Comparison of ENCODE assay signal across 22 cellular contexts in genomic region chr21:35850542-35851103, GRCh38.
A peak's percentile ranks its signal among the peaks of the same experiment; 100 is the strongest.
DNase-seq lines count a peak whose midpoint lies in the region; ATAC-seq, FAIRE-seq and TF ChIP-seq lines count a peak whose summit lies in the region.
"Had no signal": no experiment of that assay in that cellular context is flagged by ENCODE, and none has a peak within 500 bp of the region (broad histone marks: within the 10 kb centered on the region; RNA-seq: fewer than 3 reads in every experiment).

No MANE protein-coding gene starts in this region.

- H3K27ac ChIP-seq in GM23338 (ENCODE audit: low read depth) (no peak overlapping the region), astrocyte (ENCODE audit: low read depth, low read length) (no peak overlapping the region), testis (peak overlapping the region in 1 of 2 donors; percentile 1)
- H3K27ac ChIP-seq: HL-60, neural progenitor cell had no signal

- no peaks in the 10 kb centered on the region for H3K79me2 ChIP-seq in GM23338 (replicated peaks; ENCODE audit: insufficient read depth)
- no peaks in the 10 kb centered on the region for H3K79me2 ChIP-seq in astrocyte (ENCODE audit: insufficient read depth, low read length)

- H3K9ac ChIP-seq in astrocyte (ENCODE audit: low read length) = no peak overlapping the region
- H3K9ac ChIP-seq: neural progenitor cell had no signal

- intact Hi-C loops in testis (cut with DNase I; ENCODE audit: low total_unique reads) = no loop called here
- intact Hi-C loops in activated T-helper 1 cell treated with anti-CD3 and anti-CD28 coated beads, Interleukin-12 subunit alpha, Interleukin-12 subunit beta, Interleukin-2, Interleukin-4 antibody, amounts not matched to agents 30 ng/mL and 10 ng/mL and 1 ng/mL, durations not matched to agents 14 hours and 24 hours and 36 hours (cut with micrococcal nuclease) = no loop called here

- 64% methylated on average over 5 to 9 of the region's 9 CpGs for WGBS in testis, 2 donors

- ATAC-seq in GM23338 (no peak), HG03135 (IDR thresholded peaks at IDR 0.05; ENCODE audit: unreplicated experiment) (no peak)

- FAIRE-seq in astrocyte (lab: Jason Lieb, UNC) = no peak
- FAIRE-seq: H1 had no signal

- H2AFZ ChIP-seq in GM23338 (peak overlapping the region; percentile 43; the same call in 1 of the 2 replicates), astrocyte (ENCODE audit: low read depth, low read length) (no peak overlapping the region)
- H2AFZ ChIP-seq: neural progenitor cell had no signal

- H3K36me3 ChIP-seq in GM23338 (ENCODE audit: insufficient read depth) (no peaks in the 10 kb centered on the region), astrocyte (ENCODE audit: insufficient read depth, low read length) (no peaks in the 10 kb centered on the region), testis (ENCODE audit: low read depth, missing control alignments) (no peaks in the 10 kb centered on the region)
- H3K36me3 ChIP-seq: breast epithelium, esophagus squamous epithelium, neural progenitor cell, transverse colon had no signal

- no peaks in the 10 kb centered on the region for H4K20me1 ChIP-seq in GM23338 (replicated peaks; ENCODE audit: insufficient read depth)
- no peaks in the 10 kb centered on the region for H4K20me1 ChIP-seq in astrocyte (ENCODE audit: insufficient read depth, low read length)

- peaks cover 3% of the 10 kb centered on the region; the same call in 1 of the 2 replicates for H3K9me2 ChIP-seq in GM23338 (ENCODE audit: insufficient read depth)

- H3K4me1 ChIP-seq in GM23338 (ENCODE audit: insufficient read depth) (no peaks in the 10 kb centered on the region), astrocyte (ENCODE audit: insufficient read depth, low read length) (peaks cover 9% of the 10 kb centered on the region), testis (peaks cover 33% of the 10 kb centered on the region)
- H3K4me1 ChIP-seq: breast epithelium, neural progenitor cell had no signal

- H3K27me3 Mint-ChIP-seq in GM23338 (ENCODE audit: insufficient read depth, low read depth, poor library complexity) (peaks cover 1% of the 10 kb centered on the region), astrocyte (ENCODE audit: low read depth, unreplicated experiment) (peaks cover 23% of the 10 kb centered on the region)
- H3K27me3 Mint-ChIP-seq in activated T-helper 1 cell treated with anti-CD3 and anti-CD28 coated beads, Interleukin-12 subunit alpha, Interleukin-12 subunit beta, Interleukin-2, Interleukin-4 antibody, amounts not matched to agents 30 ng/mL and 10 ng/mL and 1 ng/mL, durations not matched to agents 14 hours and 24 hours and 36 hours (ENCODE audit: insufficient read depth) = peaks cover 2% of the 10 kb centered on the region
- H3K27me3 Mint-ChIP-seq: activated naive CD4-positive, alpha-beta T cell treated with anti-CD3 and anti-CD28 coated beads, Interleukin-2, amount 50 U/mL, for 24 hours had no signal

- H3K9me3 Mint-ChIP-seq in GM23338 = no peaks in the 10 kb centered on the region; the same call in 1 of the 3 replicates
- H3K9me3 Mint-ChIP-seq in astrocyte (ENCODE audit: unreplicated experiment) = no peaks in the 10 kb centered on the region
- H3K9me3 Mint-ChIP-seq in activated T-helper 1 cell treated with anti-CD3 and anti-CD28 coated beads, Interleukin-12 subunit alpha, Interleukin-12 subunit beta, Interleukin-2, Interleukin-4 antibody, amounts not matched to agents 30 ng/mL and 10 ng/mL and 1 ng/mL, durations not matched to agents 14 hours and 24 hours and 36 hours = no peaks in the 10 kb centered on the region
- H3K9me3 Mint-ChIP-seq: activated naive CD4-positive, alpha-beta T cell treated with anti-CD3 and anti-CD28 coated beads, Interleukin-2, amount 50 U/mL, for 24 hours; activated T-cell treated with anti-CD3 and anti-CD28 coated beads, Interleukin-2, amount 50 U/mL, for 24 hours; CD14-positive monocyte; neural progenitor cell had no signal

- no peak overlapping the region for H3K4me2 ChIP-seq in GM23338
- H3K4me2 ChIP-seq in astrocyte (ENCODE audit: low read length) = peak overlapping the region; percentile 13
- H3K4me2 ChIP-seq: neural progenitor cell had no signal

- H3K4me3 Mint-ChIP-seq in GM23338 = no peak overlapping the region
- no peak overlapping the region for H3K4me3 Mint-ChIP-seq in astrocyte (ENCODE audit: unreplicated experiment)
- H3K4me3 Mint-ChIP-seq in activated T-helper 1 cell treated with anti-CD3 and anti-CD28 coated beads, Interleukin-12 subunit alpha, Interleukin-12 subunit beta, Interleukin-2, Interleukin-4 antibody, amounts not matched to agents 30 ng/mL and 10 ng/mL and 1 ng/mL, durations not matched to agents 14 hours and 24 hours and 36 hours = no peak overlapping the region
- H3K4me3 Mint-ChIP-seq: activated naive CD4-positive, alpha-beta T cell treated with anti-CD3 and anti-CD28 coated beads, Interleukin-2, amount 50 U/mL, for 24 hours; activated T-cell treated with anti-CD3 and anti-CD28 coated beads, Interleukin-2, amount 50 U/mL, for 24 hours; CD14-positive monocyte; neural progenitor cell had no signal

- H3K27ac Mint-ChIP-seq in GM23338 (no peak overlapping the region), astrocyte (ENCODE audit: unreplicated experiment) (no peak overlapping the region)
- no peak overlapping the region for H3K27ac Mint-ChIP-seq in activated T-helper 1 cell treated with anti-CD3 and anti-CD28 coated beads, Interleukin-12 subunit alpha, Interleukin-12 subunit beta, Interleukin-2, Interleukin-4 antibody, amounts not matched to agents 30 ng/mL and 10 ng/mL and 1 ng/mL, durations not matched to agents 14 hours and 24 hours and 36 hours
- H3K27ac Mint-ChIP-seq: activated naive CD4-positive, alpha-beta T cell treated with anti-CD3 and anti-CD28 coated beads, Interleukin-2, amount 50 U/mL, for 24 hours; activated T-cell treated with anti-CD3 and anti-CD28 coated beads, Interleukin-2, amount 50 U/mL, for 24 hours; CD14-positive monocyte; neural progenitor cell had no signal

- H3F3A ChIP-seq in GM23338 (replicated peaks; ENCODE audit: low read depth) = no peaks in the 10 kb centered on the region

- DNase-seq in GM23338 (ENCODE audit: low spot score) = no peak
- DNase-seq in astrocyte (ENCODE audit: low read depth) = no peak
- peak; percentile 24 for DNase-seq in myocyte (ENCODE audit: low read depth)
- peak; percentile 40 for DNase-seq in testis
- no peak for DNase-seq in HPDE6-E6E7 (ENCODE audit: extremely low spot score)
- DNase-seq in activated T-helper 1 cell treated with anti-CD3 and anti-CD28 coated beads, Interleukin-12 subunit alpha, Interleukin-12 subunit beta, Interleukin-2, Interleukin-4 antibody, amounts not matched to agents 30 ng/mL and 10 ng/mL and 1 ng/mL, durations not matched to agents 14 hours and 24 hours and 36 hours (ENCODE audit: low spot score) = no peak
- DNase-seq: activated T-cell treated with anti-CD3 and anti-CD28 coated beads, Interleukin-2, amount 50 U/mL, for 24 hours; DMS 273 treated with DMSO at 0.1 percent for 48 hours; esophagus squamous epithelium; hippocampal formation; KG1; NCI-H1092; NCI-H2107; NCI-H526 treated with DMSO at 0.1 percent for 48 hours; transverse colon had no signal

- no peak for TF ChIP-seq CTCF in GM23338 (conservative IDR thresholded peaks at IDR 0.05; ENCODE audit: low read depth in 2 of 2)
- no peak for TF ChIP-seq CTCF in astrocyte (IDR thresholded peaks at IDR 0.05; ENCODE audit: insufficient read depth, low read depth, low read length)
- TF ChIP-seq CTCF in testis (IDR thresholded peaks at IDR 0.05) = no peak

- no peak overlapping the region for H3K4me3 ChIP-seq in GM23338
- no peak overlapping the region for H3K4me3 ChIP-seq in astrocyte (ENCODE audit: insufficient read depth, low read depth, low read length)
- no peak overlapping the region for H3K4me3 ChIP-seq in testis
- H3K4me3 ChIP-seq: esophagus squamous epithelium, neural progenitor cell, transverse colon had no signal

- H3K4me1 Mint-ChIP-seq in GM23338 (no peaks in the 10 kb centered on the region; the same call in 2 of the 3 replicates), astrocyte (ENCODE audit: low read depth, unreplicated experiment) (peaks cover 17% of the 10 kb centered on the region)
- H3K4me1 Mint-ChIP-seq in activated T-helper 1 cell treated with anti-CD3 and anti-CD28 coated beads, Interleukin-12 subunit alpha, Interleukin-12 subunit beta, Interleukin-2, Interleukin-4 antibody, amounts not matched to agents 30 ng/mL and 10 ng/mL and 1 ng/mL, durations not matched to agents 14 hours and 24 hours and 36 hours (ENCODE audit: low read depth) = no peaks in the 10 kb centered on the region
- H3K4me1 Mint-ChIP-seq: activated naive CD4-positive, alpha-beta T cell treated with anti-CD3 and anti-CD28 coated beads, Interleukin-2, amount 50 U/mL, for 24 hours; neural progenitor cell had no signal

- H3K9me3 ChIP-seq in astrocyte (ENCODE audit: insufficient read depth, low read depth, low read length) (no peaks in the 10 kb centered on the region), testis (no peaks in the 10 kb centered on the region)
- H3K9me3 ChIP-seq: breast epithelium, esophagus squamous epithelium, transverse colon had no signal

- H3K27me3 ChIP-seq in GM23338 (ENCODE audit: insufficient read depth) (no peaks in the 10 kb centered on the region), astrocyte (ENCODE audit: insufficient read depth, low read length) (peaks cover 4% of the 10 kb centered on the region), testis (no peaks in the 10 kb centered on the region)
- H3K27me3 ChIP-seq: breast epithelium, neural progenitor cell had no signal

- H3K36me3 Mint-ChIP-seq in GM23338 (ENCODE audit: low read depth) (no peaks in the 10 kb centered on the region), astrocyte (ENCODE audit: low read depth, unreplicated experiment) (no peaks in the 10 kb centered on the region)
- no peaks in the 10 kb centered on the region for H3K36me3 Mint-ChIP-seq in activated T-helper 1 cell treated with anti-CD3 and anti-CD28 coated beads, Interleukin-12 subunit alpha, Interleukin-12 subunit beta, Interleukin-2, Interleukin-4 antibody, amounts not matched to agents 30 ng/mL and 10 ng/mL and 1 ng/mL, durations not matched to agents 14 hours and 24 hours and 36 hours (ENCODE audit: low read depth)
- H3K36me3 Mint-ChIP-seq: activated naive CD4-positive, alpha-beta T cell treated with anti-CD3 and anti-CD28 coated beads, Interleukin-2, amount 50 U/mL, for 24 hours; CD14-positive monocyte; neural progenitor cell had no signal

- TF ChIP-seq POLR2A in testis (IDR thresholded peaks at IDR 0.05) = no peak

Comparison
In these comparisons a context has a peak if more than half of its experiments do, and no peak if none do; other contexts are left out.
1. DNase-seq: peak in myocyte (single experiment) and testis (single experiment); none in GM23338 (single experiment), astrocyte (single experiment), HPDE6-E6E7 (single experiment) and activated T-helper 1 cell treated with anti-CD3 and anti-CD28 coated beads, Interleukin-12 subunit alpha, Interleukin-12 subunit beta, Interleukin-2, Interleukin-4 antibody, amounts not matched to agents 30 ng/mL and 10 ng/mL and 1 ng/mL, durations not matched to agents 14 hours and 24 hours and 36 hours (single experiment).